ENCODE assay signal across 30 cellular contexts in genomic region chr4:97300561-97300960, GRCh38.
"Had no signal": no experiment of that assay in that cellular context is flagged by ENCODE, and none has a peak within 500 bp of the region (broad histone marks: within the 10 kb centered on the region; RNA-seq: fewer than 3 reads in every experiment).

No MANE protein-coding gene starts in this region.

- H3K4me1 ChIP-seq: colonic mucosa, esophagus muscularis mucosa, foreskin keratinocyte, gastroesophageal sphincter, heart left ventricle, lower lobe of right lung, parathyroid adenoma, right lobe of liver, tibial nerve, upper lobe of left lung, uterus had no signal

- H3K27ac Mint-ChIP-seq: dendritic cell treated with granulocyte-macrophage colony-stimulating factor and Interleukin-4, amounts not matched to agents 40 ng/mL and 50 ng/mL, for 4 days; immature natural killer cell; natural killer cell treated with Interleukin-12 subunit alpha and Interleukin-12 subunit beta and Interleukin-15 and Interleukin-18, amount 100 ng/mL, for 72 hours; progenitor cell of endocrine pancreas; stimulated activated naive B cell treated with anti-CD40 and anti-IgM and Interleukin-4, amounts not matched to agents 10 μg/mL and 1 μg/mL and 100 μg/mL, for 72 hours; stimulated activated naive CD8-positive, alpha-beta T cell treated with anti-CD3 and anti-CD28 coated beads, Interleukin-15, Interleukin-2, amounts not matched to agents 100 ng/mL and 50 ng/mL, for 24 hours had no signal

- H3K27me3 ChIP-seq: colonic mucosa, esophagus muscularis mucosa, foreskin keratinocyte, gastroesophageal sphincter, heart left ventricle, hepatocyte, right lobe of liver, tibial nerve, upper lobe of left lung, uterus had no signal

- H3K4me1 Mint-ChIP-seq: immature natural killer cell; naive B cell; neural crest cell; stimulated activated naive B cell treated with anti-CD40 and anti-IgM and Interleukin-4, amounts not matched to agents 10 μg/mL and 1 μg/mL and 100 μg/mL, for 72 hours had no signal

- H3K4me3 Mint-ChIP-seq: dendritic cell treated with granulocyte-macrophage colony-stimulating factor and Interleukin-4, amounts not matched to agents 40 ng/mL and 50 ng/mL, for 4 days; immature natural killer cell; naive B cell; natural killer cell treated with Interleukin-12 subunit alpha and Interleukin-12 subunit beta and Interleukin-15 and Interleukin-18, amount 100 ng/mL, for 72 hours; neural crest cell; stimulated activated naive B cell treated with anti-CD40 and anti-IgM and Interleukin-4, amounts not matched to agents 10 μg/mL and 1 μg/mL and 100 μg/mL, for 72 hours; stimulated activated naive CD8-positive, alpha-beta T cell treated with anti-CD3 and anti-CD28 coated beads, Interleukin-15, Interleukin-2, amounts not matched to agents 100 ng/mL and 50 ng/mL, for 24 hours had no signal

- H3K27me3 Mint-ChIP-seq: dendritic cell treated with granulocyte-macrophage colony-stimulating factor and Interleukin-4, amounts not matched to agents 40 ng/mL and 50 ng/mL, for 4 days; naive B cell; natural killer cell treated with Interleukin-12 subunit alpha and Interleukin-12 subunit beta and Interleukin-15 and Interleukin-18, amount 100 ng/mL, for 72 hours; progenitor cell of endocrine pancreas; stimulated activated naive B cell treated with anti-CD40 and anti-IgM and Interleukin-4, amounts not matched to agents 10 μg/mL and 1 μg/mL and 100 μg/mL, for 72 hours; stimulated activated naive CD8-positive, alpha-beta T cell treated with anti-CD3 and anti-CD28 coated beads, Interleukin-15, Interleukin-2, amounts not matched to agents 100 ng/mL and 50 ng/mL, for 24 hours had no signal

- H2AFZ ChIP-seq: hepatocyte, parathyroid adenoma had no signal

- H3K4me3 ChIP-seq: colonic mucosa, esophagus muscularis mucosa, gastroesophageal sphincter, heart left ventricle, hepatocyte, lower lobe of right lung, mucosa of descending colon, right lobe of liver, thoracic aorta, tibial nerve, upper lobe of left lung, uterus had no signal

- H3K9ac ChIP-seq: parathyroid adenoma had no signal

- H3K79me2 ChIP-seq: hepatocyte, parathyroid adenoma had no signal

- H3K9me3 ChIP-seq: colonic mucosa, right lobe of liver had no signal

- ATAC-seq: foreskin keratinocyte; gastroesophageal sphincter; heart left ventricle; left colon; left ventricle myocardium superior; mucosa of descending colon; natural killer cell treated with Interleukin-12 subunit alpha and Interleukin-12 subunit beta and Interleukin-15 and Interleukin-18, amount 100 ng/mL, for 72 hours; right lobe of liver; stimulated activated naive B cell treated with anti-CD40 and anti-IgM and Interleukin-4, amounts not matched to agents 10 μg/mL and 1 μg/mL and 100 μg/mL, for 72 hours had no signal

- DNase-seq: colonic mucosa; effector CD8-positive, alpha-beta T cell; foreskin keratinocyte; heart left ventricle; immature natural killer cell; islet precursor cell; kidney glomerular epithelial cell; left colon; left ventricle myocardium superior; lower lobe of right lung; mucosa of descending colon; naive B cell; small intestine; stimulated activated CD4-positive, alpha-beta T cell treated with anti-CD3 and anti-CD28 coated beads, Interleukin-15, amount 100 ng/mL, for 24 hours; stimulated activated CD4-positive, alpha-beta T cell treated with anti-CD3 and anti-CD28 coated beads, Interleukin-2, amount 100 ng/mL, for 48 hours; stimulated activated naive B cell treated with anti-CD40 and anti-IgM and Interleukin-4, amounts not matched to agents 10 μg/mL and 1 μg/mL and 100 μg/mL, for 72 hours; upper lobe of left lung; uterus had no signal

- H3K27ac ChIP-seq: colonic mucosa, esophagus muscularis mucosa, foreskin keratinocyte, gastroesophageal sphincter, heart left ventricle, hepatocyte, lower lobe of right lung, parathyroid adenoma, right lobe of liver, thoracic aorta, tibial nerve, upper lobe of left lung, uterus had no signal

- H3K4me2 ChIP-seq: hepatocyte had no signal

- H3K36me3 ChIP-seq: colonic mucosa, esophagus muscularis mucosa, gastroesophageal sphincter, heart left ventricle, lower lobe of right lung, right lobe of liver, thoracic aorta, tibial nerve, upper lobe of left lung, uterus had no signal

- H3K36me3 Mint-ChIP-seq: immature natural killer cell; stimulated activated naive B cell treated with anti-CD40 and anti-IgM and Interleukin-4, amounts not matched to agents 10 μg/mL and 1 μg/mL and 100 μg/mL, for 72 hours had no signal
